Comparison of ENCODE assay signal across 23 cellular contexts in the genomic region with DNA sequence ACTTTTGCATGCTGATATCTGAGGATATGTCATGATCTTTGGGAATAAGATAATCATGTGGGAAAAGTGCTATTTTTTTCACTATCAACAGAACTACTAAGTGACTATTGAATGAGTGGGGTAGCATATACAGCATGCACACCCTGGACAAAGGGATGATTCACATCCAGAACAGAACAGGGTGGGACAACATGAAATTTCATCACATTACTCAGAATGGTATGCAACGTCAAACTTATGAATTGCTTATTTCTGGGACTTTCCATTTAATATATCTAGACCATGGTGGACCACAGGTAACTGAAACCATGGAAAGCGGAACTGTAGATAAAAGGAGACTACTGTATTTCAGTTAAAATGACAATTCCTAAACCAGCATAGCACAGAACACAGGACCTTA.
A peak's percentile ranks its signal among the peaks of the same experiment; 100 is the strongest.
DNase-seq lines count a peak whose midpoint lies in the region; ATAC-seq, FAIRE-seq and TF ChIP-seq lines count a peak whose summit lies in the region.
"Had no signal": no experiment of that assay in that cellular context is flagged by ENCODE, and none has a peak within 500 bp of the region (broad histone marks: within the 10 kb centered on the region; RNA-seq: fewer than 3 reads in every experiment).

No MANE protein-coding gene starts in this region.

- no peak overlapping the region for H3K27ac Mint-ChIP-seq in activated CD4-positive, alpha-beta memory T cell treated with anti-CD3 and anti-CD28 coated beads for 36 hours
- H3K27ac Mint-ChIP-seq: CD4-positive, alpha-beta T cell; GM23338 had no signal

- H4K20me1 ChIP-seq in OCI-LY3 (ENCODE audit: insufficient read depth, low read length), result no peaks in the 10 kb centered on the region
- no peaks in the 10 kb centered on the region for H4K20me1 ChIP-seq in mammary epithelial cell (ENCODE audit: insufficient read depth, low read length)
- H4K20me1 ChIP-seq in keratinocyte (ENCODE audit: control insufficient read depth, extremely low read depth, insufficient read depth, low read length), result no peaks in the 10 kb centered on the region
- H4K20me1 ChIP-seq: BLaER1 had no signal

- dilution Hi-C loops in mammary epithelial cell (cut with HindIII; ENCODE audit: low sequenced_read_pairs) (no loop called here), keratinocyte (cut with MboI; ENCODE audit: extremely low pct_ligation_motif_present, low sequenced_read_pairs) (no loop called here)

- CTCF ChIA-PET in mammary epithelial cell (lab: Charles Lee; ENCODE audit: low non-redundant PET), result no interaction called here
- CTCF ChIA-PET in activated CD4-positive, alpha-beta memory T cell treated with anti-CD3 and anti-CD28 coated beads for 36 hours (lab: Charles Lee), result no interaction called here

- peaks cover 8% of the 10 kb centered on the region for H3K9me3 Mint-ChIP-seq in activated CD4-positive, alpha-beta memory T cell treated with anti-CD3 and anti-CD28 coated beads for 36 hours

- ATAC-seq in HG03342 (IDR thresholded peaks at IDR 0.05; ENCODE audit: unreplicated experiment), result peak; percentile 58
- no peak for ATAC-seq in left lobe of liver
- ATAC-seq: GM23338, HepG2, K562 had no signal

- peak; percentile 89 for DNase-seq in mammary epithelial cell
- peak; percentile 13 for DNase-seq in keratinocyte (ENCODE audit: low read depth, low spot score)
- DNase-seq in activated CD4-positive, alpha-beta memory T cell treated with anti-CD3 and anti-CD28 coated beads for 36 hours, result no peak
- DNase-seq in NCI-H526 (lab: John Stamatoyannopoulos, UW), result no peak
- DNase-seq in left lobe of liver (ENCODE audit: low spot score), result no peak
- DNase-seq: CD4-positive, alpha-beta T cell; COR-L47; DMS79; NCI-H1105; NCI-H146; NCI-H2029; NCI-H2227 treated with DMSO at 0.1 percent for 48 hours; NCI-H510A; NCI-H748 treated with DMSO at 0.1 percent for 48 hours; SHP77 had no signal

- no peaks in the 10 kb centered on the region for H3K27me3 ChIP-seq in OCI-LY3 (ENCODE audit: low read depth, low read length)
- no peaks in the 10 kb centered on the region for H3K27me3 ChIP-seq in mammary epithelial cell (ENCODE audit: insufficient read depth, low read length)
- H3K27me3 ChIP-seq in keratinocyte (ENCODE audit: control insufficient read depth, extremely low read depth, insufficient read depth, low read length), result no peaks in the 10 kb centered on the region
- H3K27me3 ChIP-seq: BLaER1 had no signal

- no peaks in the 10 kb centered on the region for H3K4me1 Mint-ChIP-seq in activated CD4-positive, alpha-beta memory T cell treated with anti-CD3 and anti-CD28 coated beads for 36 hours (ENCODE audit: low read depth)
- H3K4me1 Mint-ChIP-seq: GM23338 had no signal

- no peak overlapping the region for H3K4me3 Mint-ChIP-seq in activated CD4-positive, alpha-beta memory T cell treated with anti-CD3 and anti-CD28 coated beads for 36 hours
- H3K4me3 Mint-ChIP-seq: CD4-positive, alpha-beta T cell; GM23338 had no signal

- H3K4me3 ChIP-seq in OCI-LY3 (ENCODE audit: low read length), result no peak overlapping the region
- H3K4me3 ChIP-seq in mammary epithelial cell (replicated peaks in 1 of 3; ENCODE audit: insufficient read depth in 1 of 3, low read depth in 2 of 3, low read length in 3 of 3), result no peak overlapping the region
- no peak overlapping the region for H3K4me3 ChIP-seq in keratinocyte (ENCODE audit: control insufficient read depth in 2 of 3, extremely low read depth in 1 of 3, insufficient read depth in 2 of 3, low read depth in 1 of 3, low read length in 3 of 3)
- H3K4me3 ChIP-seq: BLaER1, GM23338, HAP-1, K562 had no signal

- no peak overlapping the region for H2AFZ ChIP-seq in OCI-LY3 (ENCODE audit: low read depth, low read length)
- H2AFZ ChIP-seq in mammary epithelial cell (ENCODE audit: low read depth, low read length), result peak overlapping the region; percentile 37
- H2AFZ ChIP-seq in keratinocyte (ENCODE audit: control insufficient read depth, low read length), result peak overlapping the region; percentile 41
- H2AFZ ChIP-seq: GM23338 had no signal

- no peak for TF ChIP-seq CTCF in OCI-LY3 (IDR thresholded peaks at IDR 0.05; ENCODE audit: low read depth, low read length)
- no peak for TF ChIP-seq CTCF in mammary epithelial cell (conservative IDR thresholded peaks at IDR 0.05 in 1 of 2, IDR thresholded peaks at IDR 0.05 in 1 of 2; ENCODE audit: extremely low read depth in 1 of 2, insufficient read depth in 1 of 2, low read depth in 1 of 2, low read length in 2 of 2)
- no peak for TF ChIP-seq CTCF in keratinocyte (optimal IDR thresholded peaks at IDR 0.05 in 1 of 3, IDR thresholded peaks at IDR 0.05 in 1 of 3, conservative IDR thresholded peaks at IDR 0.05 in 1 of 3; ENCODE audit: extremely low read depth in 1 of 3, insufficient read depth in 2 of 3, low read length in 3 of 3)

- H3K9ac ChIP-seq in OCI-LY3 (ENCODE audit: low read length) (no peak overlapping the region), mammary epithelial cell (ENCODE audit: insufficient read depth, low read length) (peak overlapping the region; percentile 4), keratinocyte (ENCODE audit: control insufficient read depth, extremely low read depth, insufficient read depth, low read length) (no peak overlapping the region)
- H3K9ac ChIP-seq: BLaER1 had no signal

- H3K36me3 ChIP-seq in OCI-LY3 (replicated peaks; ENCODE audit: low read depth, low read length), result no peaks in the 10 kb centered on the region
- no peaks in the 10 kb centered on the region for H3K36me3 ChIP-seq in mammary epithelial cell (ENCODE audit: insufficient read depth, low read length)
- no peaks in the 10 kb centered on the region for H3K36me3 ChIP-seq in keratinocyte (ENCODE audit: control insufficient read depth in 2 of 2, extremely low read depth in 1 of 2, insufficient read depth in 2 of 2, low read length in 2 of 2)
- H3K36me3 ChIP-seq: BLaER1, HAP-1 had no signal

- FAIRE-seq in keratinocyte (lab: Jason Lieb, UNC), result peak; percentile 70
- FAIRE-seq: HepG2, K562, RCC 7860 had no signal

- no peaks in the 10 kb centered on the region for H3K36me3 Mint-ChIP-seq in activated CD4-positive, alpha-beta memory T cell treated with anti-CD3 and anti-CD28 coated beads for 36 hours

- H3K9me1 ChIP-seq in keratinocyte (ENCODE audit: control insufficient read depth, extremely low read depth, insufficient read depth, low read length), result no peaks in the 10 kb centered on the region

- H3K4me1 ChIP-seq in OCI-LY3 (ENCODE audit: low read length) (peaks cover 13% of the 10 kb centered on the region), mammary epithelial cell (ENCODE audit: insufficient read depth, low read length) (peaks cover 17% of the 10 kb centered on the region), keratinocyte (ENCODE audit: control insufficient read depth, extremely low read depth, insufficient read depth, low read length) (peaks cover 6% of the 10 kb centered on the region)
- H3K4me1 ChIP-seq: BLaER1, HAP-1 had no signal

- intact Hi-C loops in mammary epithelial cell (cut with micrococcal nuclease), result no loop called here
- intact Hi-C loops in activated CD4-positive, alpha-beta memory T cell treated with anti-CD3 and anti-CD28 coated beads for 36 hours (cut with micrococcal nuclease), result no loop called here

- H3K79me2 ChIP-seq in OCI-LY3 (ENCODE audit: low read length) (no peaks in the 10 kb centered on the region), mammary epithelial cell (ENCODE audit: insufficient read depth, low read length) (no peaks in the 10 kb centered on the region), keratinocyte (ENCODE audit: control insufficient read depth, insufficient read depth, low read length) (no peaks in the 10 kb centered on the region)

- H3K27me3 Mint-ChIP-seq in activated CD4-positive, alpha-beta memory T cell treated with anti-CD3 and anti-CD28 coated beads for 36 hours, result peaks cover 1% of the 10 kb centered on the region
- H3K27me3 Mint-ChIP-seq: CD4-positive, alpha-beta T cell had no signal

- no TSS peak for BruUV-seq in mammary epithelial cell (replicated peaks; lab: Mats Ljungman, UMichigan)

- in situ Hi-C loops in mammary epithelial cell (cut with MboI; ENCODE audit: low sequenced_read_pairs in 2 of 2), result no loop called here

- H3K4me2 ChIP-seq in OCI-LY3 (ENCODE audit: low read length), result peak overlapping the region; percentile 10; the same call in 1 of the 2 replicates
- no peak overlapping the region for H3K4me2 ChIP-seq in mammary epithelial cell (ENCODE audit: insufficient read depth, low read depth, low read length)
- peak overlapping the region; percentile 30 for H3K4me2 ChIP-seq in keratinocyte (ENCODE audit: control insufficient read depth, extremely low read depth, insufficient read depth, low read depth, low read length)
- H3K4me2 ChIP-seq: BLaER1, GM23338 had no signal

- POLR2A ChIA-PET in activated CD4-positive, alpha-beta memory T cell treated with anti-CD3 and anti-CD28 coated beads for 36 hours (lab: Charles Lee), result no interaction called here

- no peaks in the 10 kb centered on the region; the same call in 1 of the 2 replicates for H3K9me3 ChIP-seq in OCI-LY3 (ENCODE audit: insufficient read depth, low read length)
- H3K9me3 ChIP-seq in mammary epithelial cell (replicated peaks; ENCODE audit: insufficient read depth, low read length), result no peaks in the 10 kb centered on the region
- H3K9me3 ChIP-seq in keratinocyte (ENCODE audit: control insufficient read depth, low read depth, low read length), result no peaks in the 10 kb centered on the region
- H3K9me3 ChIP-seq: BLaER1, HAP-1 had no signal

- WGBS in mammary epithelial cell (ENCODE audit: low coverage, missing lambda C conversion rate), result 42% methylated on average over 2 of the region's 2 CpGs

- H3K27ac ChIP-seq in OCI-LY3 (ENCODE audit: low read length) (no peak overlapping the region), mammary epithelial cell (ENCODE audit: insufficient read depth, low read depth, low read length) (peak overlapping the region; percentile 68), keratinocyte (ENCODE audit: control insufficient read depth, insufficient read depth, low read length) (peak overlapping the region; percentile 62)
- H3K27ac ChIP-seq: BLaER1 had no signal

Comparison
In these comparisons a context has a peak if more than half of its experiments do, and no peak if none do; other contexts are left out.
1. DNase-seq: peak in mammary epithelial cell (single experiment) and keratinocyte (single experiment); none in activated CD4-positive, alpha-beta memory T cell treated with anti-CD3 and anti-CD28 coated beads for 36 hours (single experiment), NCI-H526 (0 of 2) and left lobe of liver (single experiment).